24 cellular contexts compared by ENCODE assay signal in genomic region chr1:183065168-183065670, GRCh38.
"Had no signal": no experiment of that assay in that cellular context is flagged by ENCODE, and none has a peak within 500 bp of the region (broad histone marks: within the 10 kb centered on the region; RNA-seq: fewer than 3 reads in every experiment).

No MANE protein-coding gene starts in this region.

- H3K4me1 ChIP-seq: neural progenitor cell, prostate gland had no signal

- H3K4me3 Mint-ChIP-seq: effector memory CD8-positive, alpha-beta T cell; memory B cell; mesothelial cell of epicardium; naive thymus-derived CD4-positive, alpha-beta T cell; nephron; neural progenitor cell; stimulated activated memory B cell treated with anti-CD40 and anti-IgM and Interleukin-4, amounts not matched to agents 10 μg/mL and 1 μg/mL and 100 μg/mL, for 72 hours had no signal

- H3K27ac Mint-ChIP-seq: effector memory CD8-positive, alpha-beta T cell; memory B cell; mesothelial cell of epicardium; naive thymus-derived CD4-positive, alpha-beta T cell; nephron; neural progenitor cell; stimulated activated memory B cell treated with anti-CD40 and anti-IgM and Interleukin-4, amounts not matched to agents 10 μg/mL and 1 μg/mL and 100 μg/mL, for 72 hours had no signal

- H3K27me3 Mint-ChIP-seq: memory B cell; stimulated activated memory B cell treated with anti-CD40 and anti-IgM and Interleukin-4, amounts not matched to agents 10 μg/mL and 1 μg/mL and 100 μg/mL, for 72 hours had no signal

- DNase-seq: cerebellar nuclear complex; cortex of kidney; effector memory CD8-positive, alpha-beta T cell; foreskin keratinocyte; heart right ventricle; hippocampal formation; left colon; naive thymus-derived CD4-positive, alpha-beta T cell; right cardiac atrium; spleen; stimulated activated CD4-positive, alpha-beta T cell treated with anti-CD3 and anti-CD28 coated beads, Interleukin-4, amount 100 ng/mL, for 4 hours; stimulated activated naive CD8-positive, alpha-beta T cell treated with anti-CD3 and anti-CD28 coated beads, Interleukin-15, Interleukin-2, amounts not matched to agents 100 U/mL and 50 U/mL, for 24 hours; upper lobe of left lung had no signal

- H3K4me3 ChIP-seq: gastroesophageal sphincter, heart right ventricle, lung, neural progenitor cell, prostate gland, skin epidermis, spleen, thoracic aorta, tibial nerve, upper lobe of left lung had no signal

- H3K4me1 Mint-ChIP-seq: naive thymus-derived CD4-positive, alpha-beta T cell; neural progenitor cell had no signal

- H3K9me3 ChIP-seq: gastroesophageal sphincter, prostate gland, thoracic aorta, tibial nerve, upper lobe of left lung had no signal

- ATAC-seq: effector memory CD8-positive, alpha-beta T cell; foreskin keratinocyte; gastroesophageal sphincter; heart right ventricle; left colon; naive thymus-derived CD4-positive, alpha-beta T cell; right cardiac atrium; stimulated activated memory B cell treated with anti-CD40 and anti-IgM and Interleukin-4, amounts not matched to agents 10 μg/mL and 1 μg/mL and 100 μg/mL, for 72 hours; stimulated activated naive CD8-positive, alpha-beta T cell treated with anti-CD3 and anti-CD28 coated beads, Interleukin-15, Interleukin-2, amounts not matched to agents 100 U/mL and 50 U/mL, for 24 hours had no signal

- H3K27me3 ChIP-seq: foreskin keratinocyte, gastroesophageal sphincter, heart right ventricle, neural progenitor cell, spleen, tibial nerve, upper lobe of left lung had no signal

- H3K9ac ChIP-seq: neural progenitor cell had no signal

- H3K36me3 ChIP-seq: gastroesophageal sphincter, heart right ventricle, neural progenitor cell, prostate gland, spleen, thoracic aorta, tibial nerve, upper lobe of left lung had no signal

- H3K27ac ChIP-seq: foreskin keratinocyte, gastroesophageal sphincter, heart right ventricle, neural progenitor cell, prostate gland, skin epidermis, spleen, thoracic aorta, upper lobe of left lung had no signal
